In the genomic region with DNA sequence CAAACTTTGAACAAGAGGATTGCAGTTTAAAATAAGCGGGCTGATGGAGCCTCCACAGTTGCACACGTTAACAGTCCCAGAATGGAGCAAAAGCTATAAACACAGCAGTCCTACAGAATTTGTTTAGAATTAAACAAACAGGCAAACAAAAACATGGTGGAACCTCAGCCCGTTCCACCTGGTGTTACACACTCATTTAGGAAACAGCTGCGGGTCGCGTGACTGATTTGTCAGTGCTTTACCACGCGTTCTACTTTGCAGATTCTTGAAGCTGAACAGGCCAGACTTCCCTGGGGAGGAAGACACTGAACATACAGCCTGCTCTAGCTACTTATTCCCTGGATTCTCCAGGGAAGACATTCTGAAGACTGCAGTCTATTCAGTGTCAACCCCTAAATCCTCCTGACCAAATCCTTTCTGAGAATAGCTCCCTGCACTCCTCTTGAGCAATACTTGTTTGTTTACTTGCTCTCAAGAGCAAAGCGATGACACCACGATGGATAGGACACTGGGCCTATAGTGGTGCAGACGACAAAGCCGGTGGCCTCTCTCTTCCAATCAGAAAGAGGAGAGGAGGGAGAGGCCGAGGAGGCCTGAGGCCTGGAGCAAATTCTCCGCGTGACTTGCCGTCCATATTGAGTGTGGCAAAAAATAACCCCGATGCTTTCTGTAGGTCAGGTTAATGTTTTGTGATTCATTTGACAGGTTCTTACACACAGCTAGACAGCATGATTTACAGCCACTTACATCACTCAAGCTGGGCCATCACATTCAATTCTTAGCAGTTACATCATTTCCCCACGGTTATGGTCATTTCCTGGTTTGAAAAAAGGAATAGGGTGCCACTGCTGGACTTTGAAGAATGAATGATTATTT, we compare ENCODE assay signal across 8 cellular contexts. TPM values are rescaled to one million over a fixed set of nuclear protein-coding genes. Genes with fewer than 3 reads are reported as not detected.
DNase-seq lines count a peak whose midpoint lies in the region; ATAC-seq and TF ChIP-seq lines count a peak whose summit lies in the region.

No MANE protein-coding gene starts in this region.

- ATAC-seq in HG02759 (IDR thresholded peaks at IDR 0.05; ENCODE audit: unreplicated experiment) (peak; percentile 50), thoracic aorta (ENCODE audit: insufficient number of reproducible peaks, low FRiP score, low read depth) (peak; percentile 61)
- ATAC-seq in activated naive CD8-positive, alpha-beta T cell treated with anti-CD3 and anti-CD28 coated beads, Interleukin-2, amount 10 ng/mL, durations not matched to agents 7 days and 5 days (ENCODE audit: low read depth) = peak; percentile 68

- peak overlapping the region; percentile 95 for H3K27ac Mint-ChIP-seq in activated naive CD8-positive, alpha-beta T cell treated with anti-CD3 and anti-CD28 coated beads, Interleukin-2, amount 10 ng/mL, durations not matched to agents 7 days and 5 days

- H3K4me1 ChIP-seq in osteoblast (ENCODE audit: insufficient read depth, low read length) (peaks cover 22% of the 10 kb centered on the region), thoracic aorta (ENCODE audit: control insufficient read depth in 1 of 2, low read depth in 2 of 2) (peaks cover 7 to 26% of the 10 kb centered on the region in 2 donors)

- H3K27ac ChIP-seq in osteoblast (ENCODE audit: low read depth, low read length) (peak overlapping the region; percentile 92), thoracic aorta (peak overlapping the region; percentile 84 to 93)

- TF ChIP-seq CTCF in GM10266 (IDR thresholded peaks at IDR 0.05; ENCODE audit: control insufficient read depth, insufficient read depth, low read depth, missing control alignments) (no peak), osteoblast (IDR thresholded peaks at IDR 0.05; ENCODE audit: extremely low read depth, low read depth, low read length) (no peak), thoracic aorta (IDR thresholded peaks at IDR 0.05) (no peak)

- H4K20me1 ChIP-seq in osteoblast (ENCODE audit: insufficient read depth, low read length) = peaks cover 4% of the 10 kb centered on the region

- H3K4me1 Mint-ChIP-seq in activated naive CD8-positive, alpha-beta T cell treated with anti-CD3 and anti-CD28 coated beads, Interleukin-2, amount 10 ng/mL, durations not matched to agents 7 days and 5 days = peaks cover 30% of the 10 kb centered on the region

- no peaks in the 10 kb centered on the region for H3K27me3 Mint-ChIP-seq in activated naive CD8-positive, alpha-beta T cell treated with anti-CD3 and anti-CD28 coated beads, Interleukin-2, amount 10 ng/mL, durations not matched to agents 7 days and 5 days

- no peaks in the 10 kb centered on the region for H3K36me3 ChIP-seq in osteoblast (ENCODE audit: insufficient read depth, low read length)
- H3K36me3 ChIP-seq in thoracic aorta = no peaks in the 10 kb centered on the region

- peak overlapping the region; percentile 73 for H3K4me2 ChIP-seq in osteoblast (ENCODE audit: insufficient read depth, low read length)

- POLR2A ChIA-PET in activated naive CD8-positive, alpha-beta T cell treated with anti-CD3 and anti-CD28 coated beads, Interleukin-2, amount 10 ng/mL, durations not matched to agents 7 days and 5 days (lab: Charles Lee) = interaction anchor here (0.7 to 3.8 kb wide), 7 partner anchors 11 to 378 kb away, joined by 3 to 24 read pairs (median 3); partner anchors contain the start of gene C16orf95

- DNase-seq in GM10266 (ENCODE audit: extremely low spot score) (peak; percentile 91), NCI-H1105 treated with DMSO at 0.1 percent for 48 hours (lab: John Stamatoyannopoulos, UW) (peak; percentile 92), SKM-1 (lab: John Stamatoyannopoulos, UW; ENCODE audit: unreplicated experiment) (peak; percentile 92), head of caudate nucleus (peak; percentile 77 to 97 (median 94)), osteoblast (ENCODE audit: insufficient read length, low spot score, missing footprints) (peak; percentile 99), thoracic aorta (ENCODE audit: low spot score) (peak; percentile 88)
- DNase-seq in activated naive CD8-positive, alpha-beta T cell treated with anti-CD3 and anti-CD28 coated beads, Interleukin-2, amount 10 ng/mL, durations not matched to agents 7 days and 5 days = peak; percentile 71

- H3K27me3 ChIP-seq in osteoblast (ENCODE audit: insufficient read depth, low read length) (no peaks in the 10 kb centered on the region), thoracic aorta (replicated peaks; ENCODE audit: insufficient read depth) (no peaks in the 10 kb centered on the region)

- H3K9me3 ChIP-seq in osteoblast (ENCODE audit: low read depth, low read length) (no peaks in the 10 kb centered on the region), thoracic aorta (no peaks in the 10 kb centered on the region)

- peaks cover 2% of the 10 kb centered on the region for H3K36me3 Mint-ChIP-seq in activated naive CD8-positive, alpha-beta T cell treated with anti-CD3 and anti-CD28 coated beads, Interleukin-2, amount 10 ng/mL, durations not matched to agents 7 days and 5 days

- H3K4me3 ChIP-seq in osteoblast (ENCODE audit: insufficient read depth, low read length) (peak overlapping the region; percentile 42), thoracic aorta (peak overlapping the region; percentile 48)

- no peaks in the 10 kb centered on the region for H3K9me3 Mint-ChIP-seq in activated naive CD8-positive, alpha-beta T cell treated with anti-CD3 and anti-CD28 coated beads, Interleukin-2, amount 10 ng/mL, durations not matched to agents 7 days and 5 days

- intact Hi-C loops in head of caudate nucleus (cut with DNase I) = loop anchor here (10.0 kb wide), 1 partner anchor 833 kb away; the partner anchor contains the start of gene MTHFSD

- H3K79me2 ChIP-seq in osteoblast (ENCODE audit: insufficient read depth, low read length) = peaks cover 10% of the 10 kb centered on the region

- H2AFZ ChIP-seq in osteoblast (ENCODE audit: low read length) = peak overlapping the region; percentile 64

- H3K4me3 Mint-ChIP-seq in activated naive CD8-positive, alpha-beta T cell treated with anti-CD3 and anti-CD28 coated beads, Interleukin-2, amount 10 ng/mL, durations not matched to agents 7 days and 5 days = peak overlapping the region; percentile 67

RNA-seq across cellular contexts. Expression of gene MAP1LC3B, which starts 4.0 kb away (rescaled TPM):
- total RNA-seq in activated naive CD8-positive, alpha-beta T cell treated with anti-CD3 and anti-CD28 coated beads, Interleukin-2, amount 10 ng/mL, durations not matched to agents 7 days and 5 days = 10 to 100 TPM; 55.6 to 57.4 TPM
- total RNA-seq in osteoblast (44.5 and 62.5 TPM in 2 replicates), thoracic aorta (10 to 100 TPM; 65.4 to 80.4 TPM)

RNA-seq across cellular contexts. Expression of gene FBXO31, which starts 4.6 kb away (rescaled TPM):
- 10 to 100 TPM; 36.6 TPM for total RNA-seq in activated naive CD8-positive, alpha-beta T cell treated with anti-CD3 and anti-CD28 coated beads, Interleukin-2, amount 10 ng/mL, durations not matched to agents 7 days and 5 days
- total RNA-seq in osteoblast (31.2 and 33.3 TPM in 2 replicates), thoracic aorta (100 to 1,000 TPM in 1 of 2 donors, 10 to 100 TPM in 1; 57.9 to 161 TPM)

Comparison
In these comparisons a context has a peak if more than half of its experiments do, and no peak if none do; other contexts are left out.
1. Peak in every context shown above with its lines: DNase-seq, ATAC-seq, H3K4me3 ChIP-seq and H3K27ac ChIP-seq.